26 cellular contexts compared by ENCODE assay signal in genomic region chr3:10792208-10792607, GRCh38. TPM values are rescaled to one million over a fixed set of nuclear protein-coding genes. Genes with fewer than 3 reads are reported as not detected.
"Had no signal": no experiment of that assay in that cellular context is flagged by ENCODE, and none has a peak within 500 bp of the region (broad histone marks: within the 10 kb centered on the region; RNA-seq: fewer than 3 reads in every experiment).

No MANE protein-coding gene starts in this region.

- H3K36me3 ChIP-seq: stomach, suprapubic skin, thoracic aorta, thyroid gland, tibial artery, tibial nerve, transverse colon, upper lobe of left lung, upper lobe of right lung, uterus, vagina had no signal

- ATAC-seq: stimulated activated effector memory CD8-positive, alpha-beta T cell treated with anti-CD3 and anti-CD28 coated beads, Interleukin-12 subunit alpha, Interleukin-12 subunit beta, amount 100 ng/mL, for 72 hours; stimulated activated memory B cell treated with anti-CD40 and anti-IgM and Interleukin-4, amounts not matched to agents 10 μg/mL and 1 μg/mL and 100 μg/mL, for 72 hours; stimulated activated naive B cell treated with anti-CD40 and anti-IgM and Interleukin-4, amounts not matched to agents 10 μg/mL and 1 μg/mL and 100 μg/mL, for 72 hours; stimulated activated naive CD8-positive, alpha-beta T cell treated with anti-CD3 and anti-CD28 coated beads, Interleukin-15, amount 100 ng/mL, for 72 hours; stimulated activated naive CD8-positive, alpha-beta T cell treated with anti-CD3 and anti-CD28 coated beads, Interleukin-15, Interleukin-2, amounts not matched to agents 100 U/mL and 50 U/mL, for 24 hours; upper lobe of right lung had no signal

- H3K4me1 ChIP-seq: stomach, suprapubic skin, testis, thyroid gland, tibial artery, tibial nerve, transverse colon, upper lobe of left lung, upper lobe of right lung, uterus, vagina had no signal

- FAIRE-seq: urothelium cell line had no signal

- H3K27me3 ChIP-seq: testis, thyroid gland, upper lobe of left lung, uterus, vagina had no signal

- H3K9me3 ChIP-seq: suprapubic skin, testis, thoracic aorta, thyroid gland, tibial artery, transverse colon, upper lobe of left lung, upper lobe of right lung, uterus, vagina had no signal

- H3K27ac ChIP-seq: stomach, suprapubic skin, testis, thoracic aorta, thyroid gland, tibial artery, tibial nerve, transverse colon, upper lobe of left lung, upper lobe of right lung, uterus, vagina had no signal

- H3K4me3 ChIP-seq: stomach, suprapubic skin, testis, thoracic aorta, thyroid gland, tibial artery, tibial nerve, transverse colon, upper lobe of left lung, upper lobe of right lung, uterus, vagina had no signal

- DNase-seq: stimulated activated CD4-positive, alpha-beta T cell treated with anti-CD3 and anti-CD28 coated beads, Interleukin-2, amount 100 ng/mL, for 48 hours; stimulated activated CD4-positive, alpha-beta T cell treated with anti-CD3 and anti-CD28 coated beads, Interleukin-4, amount 100 ng/mL, for 1 hour; stimulated activated CD4-positive, alpha-beta T cell treated with anti-CD3 and anti-CD28 coated beads, Interleukin-4, amount 100 ng/mL, for 24 hours; stimulated activated CD4-positive, alpha-beta T cell treated with anti-CD3 and anti-CD28 coated beads, Interleukin-4, amount 100 ng/mL, for 4 hours; stimulated activated CD8-positive, alpha-beta memory T cell treated with anti-CD3 and anti-CD28 coated beads, Interleukin-4, amount 100 ng/mL, for 48 hours; stimulated activated naive B cell treated with anti-CD40 and anti-IgM and Interleukin-4, amounts not matched to agents 10 μg/mL and 1 μg/mL and 100 μg/mL, for 72 hours; stimulated activated naive CD4-positive, alpha-beta T cell; stimulated activated naive CD4-positive, alpha-beta T cell treated with Interleukin-2 at 50 U/mL for 16 hours; stimulated activated naive CD8-positive, alpha-beta T cell treated with anti-CD3 and anti-CD28 coated beads, Interleukin-15, amount 100 ng/mL, for 72 hours; stimulated activated naive CD8-positive, alpha-beta T cell treated with anti-CD3 and anti-CD28 coated beads, Interleukin-15, Interleukin-2, amounts not matched to agents 100 U/mL and 50 U/mL, for 24 hours; stomach; substantia nigra; testis; thyroid gland; tibial artery; transverse colon; upper lobe of left lung; upper lobe of right lung; uterus had no signal

RNA-seq across cellular contexts. Expression of gene SLC6A11, which starts 23.8 kb away (rescaled TPM):
- total RNA-seq: thoracic aorta, thyroid gland, transverse colon had no signal
